In the genomic region with DNA sequence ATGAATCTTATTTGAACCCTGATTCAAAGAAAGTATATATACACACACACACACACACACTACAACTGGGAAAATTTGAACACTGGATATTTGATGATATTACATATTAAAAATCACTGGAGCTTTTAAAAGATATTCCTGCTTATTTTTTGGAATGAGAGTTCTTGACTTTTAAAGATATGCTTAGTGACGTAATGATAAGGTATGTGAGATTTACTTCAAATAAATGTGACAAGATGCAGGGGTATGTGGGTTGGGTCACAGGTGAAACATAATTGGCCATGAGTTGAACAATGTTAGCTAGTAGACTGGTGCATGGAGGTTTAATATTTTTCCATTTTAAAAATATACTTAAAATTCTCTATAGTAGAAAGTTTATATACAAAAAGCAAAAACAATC, we compare ENCODE assay signal across 28 cellular contexts.
"Had no signal": no experiment of that assay in that cellular context is flagged by ENCODE, and none has a peak within 500 bp of the region (broad histone marks: within the 10 kb centered on the region; RNA-seq: fewer than 3 reads in every experiment).

No MANE protein-coding gene starts in this region.

- H3K4me1 ChIP-seq: colonic mucosa, esophagus muscularis mucosa, esophagus squamous epithelium, foreskin keratinocyte, gastrocnemius medialis, gastroesophageal sphincter, heart left ventricle, heart right ventricle had no signal

- ATAC-seq: effector memory CD8-positive, alpha-beta T cell; esophagus mucosa; foreskin keratinocyte; gastrocnemius medialis; gastroesophageal sphincter; heart left ventricle; heart right ventricle had no signal

- H3K9me3 ChIP-seq: colonic mucosa, esophagus muscularis mucosa, esophagus squamous epithelium, gastrocnemius medialis, gastroesophageal sphincter had no signal

- DNase-seq: colonic mucosa; cortex of kidney; dermis blood vessel endothelial cell; dorsolateral prefrontal cortex; effector CD4-positive, alpha-beta T cell; effector CD8-positive, alpha-beta T cell; effector memory CD4-positive, alpha-beta T cell; effector memory CD8-positive, alpha-beta T cell; endodermal cell; erythroblast; esophagus squamous epithelium; foreskin fibroblast; foreskin keratinocyte; foreskin melanocyte; gastrocnemius medialis; glutamatergic neuron; head of caudate nucleus; heart left ventricle; heart right ventricle had no signal

- H3K27me3 ChIP-seq: colonic mucosa, esophagus muscularis mucosa, esophagus squamous epithelium, foreskin keratinocyte, gastrocnemius medialis, gastroesophageal sphincter, heart left ventricle, heart right ventricle had no signal

- H3K4me3 ChIP-seq: colonic mucosa, coronary artery, dorsolateral prefrontal cortex, esophagus muscularis mucosa, esophagus squamous epithelium, gastrocnemius medialis, gastroesophageal sphincter, heart left ventricle, heart right ventricle had no signal

- H3K36me3 ChIP-seq: colonic mucosa, esophagus muscularis mucosa, esophagus squamous epithelium, gastrocnemius medialis, gastroesophageal sphincter, heart left ventricle, heart right ventricle had no signal

- FAIRE-seq: colon, endometrium, endothelial cell of umbilical vein, frontal cortex had no signal

- H3K27ac ChIP-seq: colonic mucosa, coronary artery, dorsolateral prefrontal cortex, epithelial cell of prostate, esophagus muscularis mucosa, esophagus squamous epithelium, foreskin keratinocyte, gastrocnemius medialis, gastroesophageal sphincter, heart left ventricle, heart right ventricle had no signal
